ENCODE assay signal across 8 cellular contexts in genomic region chr11:67606477-67607295, GRCh38. TPM values are rescaled to one million over a fixed set of nuclear protein-coding genes. Genes with fewer than 3 reads are reported as not detected.
DNase-seq lines count a peak whose midpoint lies in the region; FAIRE-seq and TF ChIP-seq lines count a peak whose summit lies in the region.

TSS of gene NDUFV1 (plus strand) at chr11:67606936. CDS start at chr11:67607005, 69 bp downstream.

- peak; percentile 77 for TF ChIP-seq POLR2A in H54 (IDR thresholded peaks at IDR 0.05; ENCODE audit: low read depth, low read length)

- peaks cover 4% of the 10 kb centered on the region for H3K27me3 Mint-ChIP-seq in neural crest cell (ENCODE audit: low read depth)

- H3K4me1 Mint-ChIP-seq in neural crest cell: peaks cover 28% of the 10 kb centered on the region

- peak within 1 kb of the TSS; percentile 94 for H3K4me3 Mint-ChIP-seq in neural crest cell

- H3K27me3 ChIP-seq in stomach smooth muscle (ENCODE audit: control insufficient read depth in 1 of 2, insufficient read depth in 2 of 2, low read length in 2 of 2): no peaks in the 10 kb centered on the region

- peak; percentile 27 for FAIRE-seq in H54 (lab: Jason Lieb, UNC)

- H3K9ac ChIP-seq in ES-I3 (ENCODE audit: low read depth, low read length) (peak within 1 kb of the TSS; percentile 83), stomach smooth muscle (ENCODE audit: low read length in 2 of 2) (peak within 1 kb of the TSS; percentile 94 to 99)

- peak; percentile 36 for TF ChIP-seq CTCF in fibroblast of the aortic adventitia (IDR thresholded peaks at IDR 0.05; ENCODE audit: insufficient read depth, low read length)
- TF ChIP-seq CTCF in neural crest cell (conservative IDR thresholded peaks at IDR 0.05): peak; percentile 66

- H3K4me3 ChIP-seq in fibroblast of the aortic adventitia (ENCODE audit: low read depth, low read length): peak within 1 kb of the TSS; percentile 97
- peak within 1 kb of the TSS; percentile 94 to 97 for H3K4me3 ChIP-seq in stomach smooth muscle (ENCODE audit: low read length in 2 of 2)

- H3K27ac ChIP-seq in stomach smooth muscle (ENCODE audit: low read length): peak within 1 kb of the TSS; percentile 69

- H3K36me3 ChIP-seq in ES-I3 (ENCODE audit: insufficient read depth, low read length): 0 out of 2 replicates have a peak, but pooled peaks cover 3% of the 10 kb centered on the region
- H3K36me3 ChIP-seq in stomach smooth muscle (ENCODE audit: control insufficient read depth in 2 of 2, insufficient read depth in 2 of 2, low read length in 2 of 2): peaks cover 13 to 22% of the 10 kb centered on the region in 2 donors

- peaks cover 7% of the 10 kb centered on the region for H3K9me3 Mint-ChIP-seq in neural crest cell

- H3K36me3 Mint-ChIP-seq in neural crest cell (ENCODE audit: low read depth): no peaks in the 10 kb centered on the region

- DNase-seq in H54 (ENCODE audit: insufficient read length, low spot score): peak; percentile 95
- DNase-seq in M059J (ENCODE audit: low read depth): peak; percentile 94
- DNase-seq in SHP77 (lab: John Stamatoyannopoulos, UW): peak; percentile 96 to 98
- DNase-seq in activated effector memory CD4-positive, alpha-beta T cell treated with anti-CD3 and anti-CD28 coated beads, Interleukin-2, amount 50 U/mL, for 16 hours: peak; percentile 99
- peak; percentile 87 for DNase-seq in fibroblast of the aortic adventitia (ENCODE audit: low read depth)
- DNase-seq in neural crest cell (ENCODE audit: low read depth, low spot score): peak; percentile 96

- H3K27ac Mint-ChIP-seq in neural crest cell (ENCODE audit: unreplicated experiment): peak within 1 kb of the TSS; percentile 84

- H3K9me3 ChIP-seq in ES-I3 (ENCODE audit: control insufficient read depth, insufficient read depth, low read length): no peaks in the 10 kb centered on the region; the same call in 1 of the 2 replicates
- H3K9me3 ChIP-seq in stomach smooth muscle (ENCODE audit: control insufficient read depth in 2 of 2, low read length in 2 of 2): no peaks in the 10 kb centered on the region

- H3K4me1 ChIP-seq in ES-I3 (ENCODE audit: insufficient read depth, low read length) (peaks cover 20% of the 10 kb centered on the region), stomach smooth muscle (ENCODE audit: control insufficient read depth, insufficient read depth, low read length) (peaks cover 15% of the 10 kb centered on the region)

RNA-seq across cellular contexts. Expression of gene NDUFV1, which starts in this region (rescaled TPM):
- total RNA-seq in M059J (2014; rRNA removed; shearing (Covaris generic)): 118 and 153 TPM in 2 replicates
- 116 and 138 TPM in 2 replicates for total RNA-seq in fibroblast of the aortic adventitia (ENCODE audit: low replicate concordance)
- total RNA-seq in neural crest cell: 182 and 191 TPM in 2 replicates

Comparison
In these comparisons a context has a peak if more than half of its experiments do, and no peak if none do; other contexts are left out.
1. Peak in every context shown above with its lines: DNase-seq, H3K4me3 ChIP-seq and H3K27ac ChIP-seq.